Comparison of ENCODE assay signal across 24 cellular contexts in genomic region chr13:44003481-44003880, GRCh38.
"Had no signal": no experiment of that assay in that cellular context is flagged by ENCODE, and none has a peak within 500 bp of the region (broad histone marks: within the 10 kb centered on the region; RNA-seq: fewer than 3 reads in every experiment).

No MANE protein-coding gene starts in this region.

- H3K4me1 ChIP-seq: parathyroid adenoma, right atrium auricular region, right lobe of liver, transverse colon, upper lobe of right lung had no signal

- H3K4me2 ChIP-seq: smooth muscle cell had no signal

- H3K36me3 ChIP-seq: left ventricle myocardium inferior, right atrium auricular region, right lobe of liver, transverse colon, upper lobe of right lung had no signal

- H3K4me1 Mint-ChIP-seq: mesothelial cell of epicardium; naive B cell; natural killer cell; stimulated activated memory B cell treated with anti-CD40 and anti-IgM and Interleukin-4, amounts not matched to agents 10 μg/mL and 1 μg/mL and 100 μg/mL, for 72 hours; stimulated activated naive CD8-positive, alpha-beta T cell treated with anti-CD3 and anti-CD28 coated beads, Interleukin-15, amount 100 ng/mL, for 72 hours had no signal

- DNase-seq: hippocampal formation; kidney; left colon; left ventricle myocardium inferior; mesendoderm; naive B cell; natural killer cell; right lobe of liver; stimulated activated CD4-positive, alpha-beta T cell treated with anti-CD3 and anti-CD28 coated beads, Interleukin-1b, Interleukin-23, amount 100 ng/mL, for 48 hours; stimulated activated CD4-positive, alpha-beta T cell treated with anti-CD3 and anti-CD28 coated beads, Interleukin-2, amount 100 ng/mL, for 48 hours; stimulated activated CD4-positive, alpha-beta T cell treated with anti-CD3 and anti-CD28 coated beads, Interleukin-4, amount 100 ng/mL, for 4 hours; stimulated activated CD8-positive, alpha-beta memory T cell treated with anti-CD3 and anti-CD28 coated beads, Interleukin-4, amount 100 ng/mL, for 48 hours; stimulated activated naive CD4-positive, alpha-beta T cell treated with Interleukin-2 at 50 U/mL for 16 hours; stimulated activated naive CD8-positive, alpha-beta T cell treated with anti-CD3 and anti-CD28 coated beads, Interleukin-15, amount 100 ng/mL, for 72 hours; substantia nigra; transverse colon; upper lobe of right lung had no signal

- H3K36me3 Mint-ChIP-seq: mesothelial cell of epicardium; naive B cell; stimulated activated memory B cell treated with anti-CD40 and anti-IgM and Interleukin-4, amounts not matched to agents 10 μg/mL and 1 μg/mL and 100 μg/mL, for 72 hours had no signal

- H3K9me3 Mint-ChIP-seq: natural killer cell; stimulated activated memory B cell treated with anti-CD40 and anti-IgM and Interleukin-4, amounts not matched to agents 10 μg/mL and 1 μg/mL and 100 μg/mL, for 72 hours had no signal

- H3K9me3 ChIP-seq: right lobe of liver, transverse colon, upper lobe of right lung had no signal

- H3K9ac ChIP-seq: parathyroid adenoma had no signal

- H3K27me3 ChIP-seq: right atrium auricular region, right lobe of liver, transverse colon, upper lobe of right lung had no signal

- H3K27ac Mint-ChIP-seq: mesothelial cell of epicardium; naive B cell; natural killer cell; progenitor cell of endocrine pancreas; stimulated activated memory B cell treated with anti-CD40 and anti-IgM and Interleukin-4, amounts not matched to agents 10 μg/mL and 1 μg/mL and 100 μg/mL, for 72 hours had no signal

- H3K4me3 ChIP-seq: left ventricle myocardium inferior, lung, right atrium auricular region, right lobe of liver, smooth muscle cell, transverse colon, upper lobe of right lung had no signal

- H3K27me3 Mint-ChIP-seq: progenitor cell of endocrine pancreas had no signal

- ATAC-seq: left colon; natural killer cell; right lobe of liver; stimulated activated memory B cell treated with anti-CD40 and anti-IgM and Interleukin-4, amounts not matched to agents 10 μg/mL and 1 μg/mL and 100 μg/mL, for 72 hours; stimulated activated naive CD8-positive, alpha-beta T cell treated with anti-CD3 and anti-CD28 coated beads, Interleukin-15, amount 100 ng/mL, for 72 hours; upper lobe of right lung had no signal

- H3K4me3 Mint-ChIP-seq: mesothelial cell of epicardium; naive B cell; natural killer cell; stimulated activated memory B cell treated with anti-CD40 and anti-IgM and Interleukin-4, amounts not matched to agents 10 μg/mL and 1 μg/mL and 100 μg/mL, for 72 hours; stimulated activated naive CD8-positive, alpha-beta T cell treated with anti-CD3 and anti-CD28 coated beads, Interleukin-15, amount 100 ng/mL, for 72 hours had no signal

- H3K27ac ChIP-seq: left ventricle myocardium inferior, parathyroid adenoma, right atrium auricular region, right lobe of liver, transverse colon, upper lobe of right lung had no signal
